In genomic region chr16:27304881-27305280, GRCh38 we compare ENCODE assay signal across 18 cellular contexts.
"Had no signal": no experiment of that assay in that cellular context is flagged by ENCODE, and none has a peak within 500 bp of the region (broad histone marks: within the 10 kb centered on the region; RNA-seq: fewer than 3 reads in every experiment).

No MANE protein-coding gene starts in this region.

- H3K27ac ChIP-seq: brain microvascular endothelial cell, foreskin keratinocyte had no signal

- FAIRE-seq: kidney had no signal

- H3K36me3 ChIP-seq: brain microvascular endothelial cell, left lung had no signal

- H3K27me3 ChIP-seq: brain microvascular endothelial cell, foreskin keratinocyte, left lung had no signal

- H3K4me3 ChIP-seq: left lung, skin epidermis had no signal

- H3K9me3 ChIP-seq: left lung had no signal

- ATAC-seq: activated CD8-positive, alpha-beta memory T cell treated with anti-CD3 and anti-CD28 coated beads, Interleukin-2, amount 10 ng/mL, durations not matched to agents 7 days and 5 days; activated T-cell treated with anti-CD3 and anti-CD28 coated beads, Interleukin-2, amount 50 U/mL, for 72 hours; foreskin keratinocyte had no signal

- H3K4me1 ChIP-seq: foreskin keratinocyte had no signal

- DNase-seq: activated CD4-positive, alpha-beta memory T cell treated with anti-CD3 and anti-CD28 coated beads for 36 hours; activated CD4-positive, alpha-beta T cell treated with anti-CD3 and anti-CD28 coated beads for 1 hour; activated CD8-positive, alpha-beta memory T cell treated with anti-CD3 and anti-CD28 coated beads, Interleukin-2, amount 10 ng/mL, durations not matched to agents 7 days and 5 days; activated gamma-delta T cell; activated T-cell treated with anti-CD3 and anti-CD28 coated beads, Interleukin-2, amount 50 U/mL, for 72 hours; brain microvascular endothelial cell; cortex of kidney; effector CD8-positive, alpha-beta T cell; foreskin keratinocyte; glutamatergic neuron; hypothalamus; kidney; left lung; occipital lobe; stimulated activated CD4-positive, alpha-beta T cell treated with anti-CD3 and anti-CD28 coated beads, Interleukin-4, amount 100 ng/mL, for 4 hours; stimulated activated CD8-positive, alpha-beta memory T cell treated with anti-CD3 and anti-CD28 coated beads, Interleukin-4, amount 100 ng/mL, for 48 hours; T-helper 9 cell had no signal
